ENCODE assay signal across 33 cellular contexts in the genomic region with DNA sequence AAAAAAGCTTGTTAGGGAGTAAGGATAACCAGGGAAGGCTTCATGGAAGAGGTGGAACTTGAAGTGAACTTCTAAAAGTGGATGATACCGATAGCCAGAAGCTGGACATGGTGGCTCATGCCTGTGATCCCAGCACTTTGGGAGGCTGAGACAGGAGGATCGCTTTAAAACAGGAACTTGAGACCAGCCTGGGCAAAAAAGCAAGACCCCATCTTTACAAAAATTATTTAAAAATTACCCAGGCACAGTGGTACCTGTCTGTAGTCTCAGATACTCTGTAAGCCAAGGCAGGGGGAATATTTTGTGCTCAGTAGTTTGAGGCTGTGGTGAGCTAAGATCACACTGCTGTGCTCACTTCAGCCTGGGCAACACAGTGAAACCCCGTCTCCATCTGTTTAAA.
"Had no signal": no experiment of that assay in that cellular context is flagged by ENCODE, and none has a peak within 500 bp of the region (broad histone marks: within the 10 kb centered on the region; RNA-seq: fewer than 3 reads in every experiment).

No MANE protein-coding gene starts in this region.

- H3K4me3 Mint-ChIP-seq: activated B cell treated with CpG ODN at 0.5 μM for 24 hours; activated CD4-positive, alpha-beta memory T cell treated with anti-CD3 and anti-CD28 coated beads, Interleukin-2, amount 10 ng/mL, durations not matched to agents 7 days and 5 days; activated CD8-positive, alpha-beta memory T cell treated with anti-CD3 and anti-CD28 coated beads, Interleukin-2, amount 10 ng/mL, durations not matched to agents 7 days and 5 days; activated naive CD4-positive, alpha-beta T cell treated with anti-CD3 and anti-CD28 coated beads for 36 hours; T-helper 1 cell treated with Interleukin-12 subunit alpha and Interleukin-12 subunit beta and Interleukin-4 antibody, amounts not matched to agents 30 μg/mL and 1 μg/mL, for 36 hours had no signal

- H3K4me3 ChIP-seq: cardiac muscle cell, MG63, Peyer's patch, SJSA1 had no signal

- H3K27me3 ChIP-seq: cardiac muscle cell, MG63, Peyer's patch, SJSA1 had no signal

- H3K9me3 Mint-ChIP-seq: activated B cell treated with CpG ODN at 0.5 μM for 24 hours; activated CD4-positive, alpha-beta memory T cell treated with anti-CD3 and anti-CD28 coated beads, Interleukin-2, amount 10 ng/mL, durations not matched to agents 7 days and 5 days; activated naive CD4-positive, alpha-beta T cell treated with anti-CD3 and anti-CD28 coated beads for 36 hours; activated naive CD4-positive, alpha-beta T cell treated with anti-CD3 and anti-CD28 coated beads, Interleukin-2, amount 50 U/mL, for 72 hours; T-helper 1 cell treated with Interleukin-12 subunit alpha and Interleukin-12 subunit beta and Interleukin-4 antibody, amounts not matched to agents 30 μg/mL and 1 μg/mL, for 36 hours had no signal

- H3K9ac ChIP-seq: SK-N-SH had no signal

- H3K4me1 ChIP-seq: Peyer's patch, SJSA1 had no signal

- H3K27me3 Mint-ChIP-seq: activated B cell treated with CpG ODN at 0.5 μM for 24 hours; activated CD4-positive, alpha-beta memory T cell treated with anti-CD3 and anti-CD28 coated beads, Interleukin-2, amount 10 ng/mL, durations not matched to agents 7 days and 5 days; activated CD8-positive, alpha-beta memory T cell treated with anti-CD3 and anti-CD28 coated beads, Interleukin-2, amount 10 ng/mL, durations not matched to agents 7 days and 5 days had no signal

- H3K4me2 ChIP-seq: SK-N-SH had no signal

- DNase-seq: activated B cell treated with CpG ODN at 0.5 μM for 24 hours; activated CD4-positive, alpha-beta memory T cell treated with anti-CD3 and anti-CD28 coated beads, Interleukin-2, amount 10 ng/mL, durations not matched to agents 7 days and 5 days; activated CD4-positive, alpha-beta T cell treated with anti-CD3 and anti-CD28 coated beads for 4 hours; activated CD4-positive, alpha-beta T cell treated with anti-CD3 and anti-CD28 coated beads, Interleukin-2, amount 50 U/mL, for 1 hour; activated CD4-positive, CD25-positive, alpha-beta regulatory T cell treated with anti-CD3 and anti-CD28 coated beads, Interleukin-2, amount 50 U/mL, for 72 hours; activated CD8-positive, alpha-beta memory T cell treated with anti-CD3 and anti-CD28 coated beads for 24 hours; activated CD8-positive, alpha-beta memory T cell treated with anti-CD3 and anti-CD28 coated beads, Interleukin-2, amount 10 ng/mL, durations not matched to agents 7 days and 5 days; activated CD8-positive, alpha-beta memory T cell treated with anti-CD3 and anti-CD28 coated beads, Interleukin-2, amount 50 U/mL, for 48 hours; activated gamma-delta T cell treated with Interleukin-2 at 50 U/mL for 16 hours; activated naive CD4-positive, alpha-beta T cell treated with anti-CD3 and anti-CD28 coated beads for 36 hours; amniotic stem cell; aorta; Kasumi-1; MG63; NCI-H1048; NCI-H1105 treated with DMSO at 0.1 percent for 48 hours; NCI-H1436; NCI-H1694; NCI-H1930; NCI-H2081 treated with DMSO at 0.1 percent for 48 hours; NCI-H226; NCI-H446 treated with DMSO at 0.1 percent for 48 hours; NCI-H524; PC-3; Peyer's patch; RPMI8226; SHP77 treated with DMSO at 0.1 percent for 48 hours; SK-N-SH had no signal

- ATAC-seq: activated CD8-positive, alpha-beta memory T cell treated with anti-CD3 and anti-CD28 coated beads, Interleukin-2, amount 10 ng/mL, durations not matched to agents 7 days and 5 days; activated naive CD4-positive, alpha-beta T cell treated with anti-CD3 and anti-CD28 coated beads, Interleukin-2, amount 50 U/mL, for 72 hours; PC-3 had no signal

- H3K27ac Mint-ChIP-seq: activated B cell treated with CpG ODN at 0.5 μM for 24 hours; activated CD4-positive, alpha-beta memory T cell treated with anti-CD3 and anti-CD28 coated beads, Interleukin-2, amount 10 ng/mL, durations not matched to agents 7 days and 5 days; activated CD8-positive, alpha-beta memory T cell treated with anti-CD3 and anti-CD28 coated beads, Interleukin-2, amount 10 ng/mL, durations not matched to agents 7 days and 5 days; activated naive CD4-positive, alpha-beta T cell treated with anti-CD3 and anti-CD28 coated beads for 36 hours; T-helper 1 cell treated with Interleukin-12 subunit alpha and Interleukin-12 subunit beta and Interleukin-4 antibody, amounts not matched to agents 30 μg/mL and 1 μg/mL, for 36 hours had no signal

- H3K9me3 ChIP-seq: MG63, Peyer's patch, SJSA1, SK-N-SH had no signal

- H3K27ac ChIP-seq: cardiac muscle cell, Peyer's patch, SJSA1, VCaP had no signal
